In genomic region chr19:6247007-6247288, GRCh38 we compare ENCODE assay signal across 1 cellular context.
TF ChIP-seq lines count a peak whose summit lies in the region.

No MANE protein-coding gene starts in this region.

TF ChIP-seq in HepG2, 621 proteins besides CTCF, POLR2A, EP300 and RAD21:
- no peak for TF ChIP-seq ZNF326 (CRISPR knock-in tag; IDR thresholded peaks at IDR 0.05; ENCODE audit: borderline replicate concordance)
- TF ChIP-seq ZNF605 (CRISPR knock-in tag; IDR thresholded peaks at IDR 0.05), result peak; percentile 89
- TF ChIP-seq U2AF1 (optimal IDR thresholded peaks at IDR 0.05; ENCODE audit: low read depth, low read length), result no peak
- TF ChIP-seq NFKB2 (CRISPR knock-in tag; IDR thresholded peaks at IDR 0.05; ENCODE audit: borderline replicate concordance), result no peak
